8 cellular contexts compared by ENCODE assay signal in the genomic region with DNA sequence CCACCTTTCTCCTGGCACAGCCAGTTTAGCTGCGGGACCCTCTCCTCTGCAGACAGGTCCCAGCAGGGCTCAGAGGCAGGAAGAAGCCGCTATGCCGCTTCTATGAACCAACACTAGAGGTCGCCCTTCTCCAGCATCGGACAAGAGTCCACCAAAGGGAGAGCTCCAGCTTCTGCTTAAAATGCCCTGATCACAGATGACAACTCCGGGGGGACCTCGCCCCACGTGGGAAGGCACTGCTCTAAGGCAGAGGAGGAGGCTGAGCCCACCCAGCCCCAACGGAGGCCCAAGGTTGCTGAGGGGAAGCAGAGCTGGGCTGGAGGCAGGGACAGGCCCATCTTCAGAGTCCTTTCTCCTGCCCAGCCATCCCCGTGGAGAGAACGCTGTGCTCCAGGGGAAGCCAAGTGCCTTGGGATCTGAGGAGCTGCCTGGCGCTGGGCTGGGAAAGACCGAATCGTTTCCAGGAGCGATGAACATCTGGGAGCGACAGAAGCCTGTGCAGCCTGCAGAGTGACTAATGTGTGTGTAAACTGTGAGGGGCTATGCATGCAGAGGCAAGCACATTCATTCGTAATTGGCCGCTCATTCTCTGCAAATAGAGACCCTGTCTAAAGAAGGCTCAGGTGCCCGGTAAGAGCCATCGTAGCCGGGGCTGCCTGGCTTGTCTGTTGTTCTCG. TPM values are rescaled to one million over a fixed set of nuclear protein-coding genes. Genes with fewer than 3 reads are reported as not detected.
A peak's percentile ranks its signal among the peaks of the same experiment; 100 is the strongest.
DNase-seq lines count a peak whose midpoint lies in the region; ATAC-seq and TF ChIP-seq lines count a peak whose summit lies in the region.

No MANE protein-coding gene starts in this region.

- H3K9me3 Mint-ChIP-seq in WTC11: peaks cover 14% of the 10 kb centered on the region

- TF ChIP-seq POLR2A in right lobe of liver (IDR thresholded peaks at IDR 0.05): no peak

- H3K36me3 Mint-ChIP-seq in WTC11: peaks cover 24% of the 10 kb centered on the region

- no peaks in the 10 kb centered on the region for H3K27me3 ChIP-seq in right lobe of liver

- H3K4me3 ChIP-seq in choroid plexus epithelial cell (ENCODE audit: low read depth, low read length) (peak overlapping the region; percentile 46), right lobe of liver (no peak overlapping the region)

- 19% methylated on average over 11 of the region's 22 CpGs for WGBS in right lobe of liver (ENCODE audit: insufficient coverage, low coverage, low lambda C conversion rate, missing lambda C conversion rate)

- CTCF ChIA-PET in WTC11 (lab: Charles Lee): interaction anchor here (0.6 to 3.7 kb wide), 47 partner anchors 9 to 385 kb away, joined by 3 to 44 read pairs (median 4); a partner anchor contains a TSS

- no peaks in the 10 kb centered on the region for H3K36me3 ChIP-seq in right lobe of liver

- intact Hi-C loops in right lobe of liver (cut with DNase I): no loop called here

- no peak overlapping the region for H3K27ac Mint-ChIP-seq in WTC11

- peak; percentile 84 for ATAC-seq in GM18498 (IDR thresholded peaks at IDR 0.05; ENCODE audit: unreplicated experiment)
- ATAC-seq in HG03135 (IDR thresholded peaks at IDR 0.05; ENCODE audit: unreplicated experiment): peak; percentile 93
- ATAC-seq in WTC11: peak; percentile 96
- peak; percentile 90 to 92 (median 92) for ATAC-seq in right lobe of liver

- POLR2A ChIA-PET in WTC11 (lab: Charles Lee): interaction anchor here (0.9 kb wide), 1 partner anchor 23 kb away, joined by 3 read pairs; no protein-coding TSS in a partner anchor

- H3K27ac ChIP-seq in right lobe of liver: no peak overlapping the region

- H3K27me3 Mint-ChIP-seq in WTC11 (ENCODE audit: low read depth): peaks cover 2% of the 10 kb centered on the region; the same call in 1 of the 2 replicates

- DNase-seq in WTC11 (ENCODE audit: low spot score): peak; percentile 85
- DNase-seq in choroid plexus epithelial cell (ENCODE audit: low read depth): peak; percentile 86
- peak in 2 of 3 donors; percentile 56 to 78 for DNase-seq in right lobe of liver
- peak; percentile 46 to 61 (median 54) for DNase-seq in stimulated activated CD4-positive, alpha-beta T cell treated with anti-CD3 and anti-CD28 coated beads, TNF-alpha, amount 100 ng/mL, for 4 hours (ENCODE audit: low read depth in 3 of 3)
- DNase-seq in cerebellar nuclear complex (lab: John Stamatoyannopoulos, UW): no peak
- no peak for DNase-seq in SHP77 treated with DMSO at 0.1 percent for 48 hours (lab: John Stamatoyannopoulos, UW)

- TF ChIP-seq CTCF in WTC11 (IDR thresholded peaks at IDR 0.05): peak; percentile 77; the same call in 1 of the 2 replicates
- peak; percentile 88 for TF ChIP-seq CTCF in choroid plexus epithelial cell (conservative IDR thresholded peaks at IDR 0.05; ENCODE audit: low read depth, low read length)
- peak; percentile 74 to 96 (median 94) for TF ChIP-seq CTCF in right lobe of liver (IDR thresholded peaks at IDR 0.05)

- H3K4me1 ChIP-seq in right lobe of liver: peaks cover 0 to 34% (median 13%) of the 10 kb centered on the region in 4 donors

- H3K9me3 ChIP-seq in right lobe of liver: no peaks in the 10 kb centered on the region

- no peak overlapping the region for H3K4me3 Mint-ChIP-seq in WTC11

- peaks cover 18% of the 10 kb centered on the region for H3K4me1 Mint-ChIP-seq in WTC11

TF ChIP-seq in WTC11, 78 proteins besides CTCF, POLR2A, EP300 and RAD21:
- no peak for TF ChIP-seq ZNF423 (CRISPR knock-in tag; IDR thresholded peaks at IDR 0.05)
- TF ChIP-seq MXD4 (CRISPR knock-in tag; IDR thresholded peaks at IDR 0.05; ENCODE audit: borderline replicate concordance): no peak

RNA-seq across cellular contexts. Expression of a gene that starts 43.5 kb away (rescaled TPM):
- total RNA-seq in WTC11 (2021) (26.8 to 32.5 TPM (median 29.9 TPM) in 3 replicates), right lobe of liver (100 to 1,000 TPM in 5 of 6 experiments, 10 to 100 TPM in 1; 65.5 to 366 (median 233) TPM)

Comparison
In these comparisons a context has a peak if more than half of its experiments do, and no peak if none do; other contexts are left out.
1. DNase-seq: peak in WTC11 (single experiment), choroid plexus epithelial cell (single experiment), right lobe of liver (2 of 3) and stimulated activated CD4-positive, alpha-beta T cell treated with anti-CD3 and anti-CD28 coated beads, TNF-alpha, amount 100 ng/mL, for 4 hours (3 of 3); none in cerebellar nuclear complex (0 of 2) and SHP77 treated with DMSO at 0.1 percent for 48 hours (single experiment).
2. Peak in every context shown above with its lines, with median percentiles within 50 percentile points of each other: ATAC-seq and CTCF ChIP-seq.